In the genomic region with DNA sequence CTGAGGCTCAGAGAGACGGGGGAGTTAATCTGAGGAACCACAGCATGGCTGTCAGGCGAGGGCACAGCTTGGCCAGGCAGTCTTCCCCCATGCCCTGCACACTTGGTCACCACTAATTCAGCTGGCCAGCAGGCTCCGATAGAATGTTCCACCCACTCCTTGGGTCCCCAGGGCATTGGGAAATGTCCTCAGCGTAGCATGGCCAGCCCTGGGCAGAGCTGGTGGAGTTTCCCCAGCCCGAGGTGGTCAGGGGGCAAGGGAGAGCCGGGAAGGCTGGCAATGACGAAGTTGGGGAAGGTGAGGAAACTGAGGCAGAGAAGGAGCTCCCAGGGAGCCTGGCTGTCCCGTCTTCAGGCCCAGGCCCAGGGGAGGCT, we compare ENCODE assay signal across 21 cellular contexts. TPM values are rescaled to one million over a fixed set of nuclear protein-coding genes. Genes with fewer than 3 reads are reported as not detected.
DNase-seq lines count a peak whose midpoint lies in the region; ATAC-seq, FAIRE-seq and TF ChIP-seq lines count a peak whose summit lies in the region.
"Had no signal": no experiment of that assay in that cellular context is flagged by ENCODE, and none has a peak within 500 bp of the region (broad histone marks: within the 10 kb centered on the region; RNA-seq: fewer than 3 reads in every experiment).

No MANE protein-coding gene starts in this region.

- H2BK15ac ChIP-seq in IMR-90 (ENCODE audit: low read depth, low read length) = no peak overlapping the region

- H3K36me3 Mint-ChIP-seq in neural progenitor cell = no peaks in the 10 kb centered on the region
- H3K36me3 Mint-ChIP-seq: activated naive CD8-positive, alpha-beta T cell treated with anti-CD3 and anti-CD28 coated beads, Interleukin-2, amount 10 ng/mL, durations not matched to agents 7 days and 5 days had no signal

- peaks cover 4% of the 10 kb centered on the region for H3F3A ChIP-seq in neural progenitor cell (ENCODE audit: low read depth)

- H2BK20ac ChIP-seq in IMR-90 (ENCODE audit: low read depth, low read length) = no peak overlapping the region

- CTCF ChIA-PET in IMR-90 (lab: Yijun Ruan, JAX) = no interaction called here

- H3K9me3 ChIP-seq in IMR-90 (ENCODE audit: control insufficient read depth, insufficient read depth, low read length) (no peaks in the 10 kb centered on the region), neural progenitor cell (ENCODE audit: low read depth) (no peaks in the 10 kb centered on the region), thyroid gland (no peaks in the 10 kb centered on the region), MG63 (no peaks in the 10 kb centered on the region)

- no peak overlapping the region for H4K8ac ChIP-seq in IMR-90 (ENCODE audit: low read depth in 2 of 2, low read length in 2 of 2)

- H2AK9ac ChIP-seq in IMR-90 (replicated peaks; ENCODE audit: low read depth, low read length, poor library complexity) = no peak overlapping the region

- peaks cover 3% of the 10 kb centered on the region for H3K9me3 Mint-ChIP-seq in neural progenitor cell

- H3K14ac ChIP-seq in IMR-90 (replicated peaks; ENCODE audit: low read depth, low read length) = no peak overlapping the region

- peaks cover 12% of the 10 kb centered on the region for H3K27me3 Mint-ChIP-seq in neural progenitor cell (ENCODE audit: insufficient read depth, low read depth)

- no peak overlapping the region for H3K56ac ChIP-seq in IMR-90 (ENCODE audit: extremely low read depth, insufficient read depth, low read length)

- no peak overlapping the region for H2AK5ac ChIP-seq in IMR-90 (ENCODE audit: low read depth, low read length)

- H3K27ac ChIP-seq in IMR-90 (ENCODE audit: insufficient read depth, low read length) = no peak overlapping the region
- H3K27ac ChIP-seq in neural progenitor cell = no peak overlapping the region
- H3K27ac ChIP-seq in thyroid gland = peak overlapping the region in 2 of 3 donors; percentile 33 to 37
- H3K27ac ChIP-seq: C4-2B, hepatocyte had no signal

- no peak overlapping the region for H3K4me2 ChIP-seq in IMR-90 (ENCODE audit: low read depth, low read length)
- no peak overlapping the region for H3K4me2 ChIP-seq in neural progenitor cell
- H3K4me2 ChIP-seq: hepatocyte had no signal

- no TSS peak for BruUV-seq in IMR-90 (replicated peaks; lab: Mats Ljungman, UMichigan)

- peak overlapping the region; percentile 78 for H3K27ac Mint-ChIP-seq in neural progenitor cell
- H3K27ac Mint-ChIP-seq: activated naive CD8-positive, alpha-beta T cell treated with anti-CD3 and anti-CD28 coated beads, Interleukin-2, amount 10 ng/mL, durations not matched to agents 7 days and 5 days; T-helper 2 cell treated with Interferon-gamma antibody and Interleukin-4, amounts not matched to agents 5 μg/mL and 100 μg/mL, for 36 hours had no signal

- no peak for TF ChIP-seq CTCF in IMR-90 (conservative IDR thresholded peaks at IDR 0.05; ENCODE audit: low read depth, low read length)
- TF ChIP-seq CTCF in fibroblast of the aortic adventitia (IDR thresholded peaks at IDR 0.05; ENCODE audit: insufficient read depth, low read length) = no peak
- TF ChIP-seq CTCF in neural progenitor cell (IDR thresholded peaks at IDR 0.05) = no peak
- TF ChIP-seq CTCF in thyroid gland (IDR thresholded peaks at IDR 0.05) = no peak

- H3K18ac ChIP-seq in IMR-90 (ENCODE audit: low read depth, low read length) = no peak overlapping the region

- no peak overlapping the region for H4K5ac ChIP-seq in IMR-90 (ENCODE audit: low read depth, low read length)

- no peak overlapping the region for H3K4me3 Mint-ChIP-seq in neural progenitor cell
- H3K4me3 Mint-ChIP-seq: activated naive CD8-positive, alpha-beta T cell treated with anti-CD3 and anti-CD28 coated beads, Interleukin-2, amount 10 ng/mL, durations not matched to agents 7 days and 5 days; T-helper 2 cell treated with Interferon-gamma antibody and Interleukin-4, amounts not matched to agents 5 μg/mL and 100 μg/mL, for 36 hours had no signal

- no peak overlapping the region for H2BK120ac ChIP-seq in IMR-90 (ENCODE audit: low read depth, low read length)

- TF ChIP-seq RAD21 in IMR-90 (IDR thresholded peaks at IDR 0.05; ENCODE audit: low read length) = no peak

- no peaks in the 10 kb centered on the region for H3K79me2 ChIP-seq in neural progenitor cell (ENCODE audit: low read depth)
- H3K79me2 ChIP-seq: hepatocyte had no signal

- H3K27me3 ChIP-seq in IMR-90 (ENCODE audit: control insufficient read depth, insufficient read depth, low read length) (peaks cover 3% of the 10 kb centered on the region; the same call in 1 of the 2 replicates), neural progenitor cell (no peaks in the 10 kb centered on the region), thyroid gland (no peaks in the 10 kb centered on the region), MG63 (no peaks in the 10 kb centered on the region)
- H3K27me3 ChIP-seq: hepatocyte had no signal

- H3K4ac ChIP-seq in IMR-90 (ENCODE audit: low read depth, low read length) = no peak overlapping the region

- H3K9me1 ChIP-seq in IMR-90 (ENCODE audit: insufficient read depth, low read length) = 0 out of 2 replicates have a peak, but pooled peaks cover 4% of the 10 kb centered on the region

- H2AFZ ChIP-seq in IMR-90 (replicated peaks; ENCODE audit: low read length, poor library complexity) (peak overlapping the region; percentile 21), neural progenitor cell (replicated peaks) (no peak overlapping the region)
- H2AFZ ChIP-seq: hepatocyte had no signal

- peaks cover 2% of the 10 kb centered on the region for H3K4me1 ChIP-seq in IMR-90 (ENCODE audit: control insufficient read depth, insufficient read depth, low read length)
- peaks cover 4% of the 10 kb centered on the region for H3K4me1 ChIP-seq in neural progenitor cell
- peaks cover 3 to 36% of the 10 kb centered on the region in 2 donors for H3K4me1 ChIP-seq in thyroid gland

- in situ Hi-C loops in IMR-90 (cut with MboI; ENCODE audit: low sequenced_read_pairs) = no loop called here

- DNase-seq in IMR-90 (no peak), fibroblast of the aortic adventitia (ENCODE audit: low read depth) (peak; percentile 32), neural progenitor cell (ENCODE audit: low spot score) (no peak), thyroid gland (peak in 1 of 2 donors; percentile 24), GM12892 (ENCODE audit: insufficient read length) (no peak), NCI-H526 (lab: John Stamatoyannopoulos, UW) (no peak), MG63 (no peak), head of caudate nucleus (no peak)
- DNase-seq: activated naive CD8-positive, alpha-beta T cell treated with anti-CD3 and anti-CD28 coated beads, Interleukin-2, amount 10 ng/mL, durations not matched to agents 7 days and 5 days; activated T-cell treated with anti-CD3 and anti-CD28 coated beads for 4 hours; DMS79; KBM-7; NCI-H1436; NCI-H226; stimulated activated CD4-positive, alpha-beta T cell treated with anti-CD3 and anti-CD28 coated beads, Interleukin-2, amount 100 ng/mL, for 48 hours; stimulated activated CD8-positive, alpha-beta memory T cell treated with anti-CD3 and anti-CD28 coated beads, Interleukin-4, amount 100 ng/mL, for 48 hours had no signal

- peaks cover 20% of the 10 kb centered on the region for H3K4me1 Mint-ChIP-seq in neural progenitor cell

- WGBS in IMR-90 (ENCODE audit: extremely low coverage in 2 of 2, insufficient read length in 1 of 2), 2 experiments = 82% methylated on average over 4 of the region's 8 CpGs; no CpG with 5 or more reads in 1 of the 2 experiments
- 62 to 65% methylated on average over 8 of the region's 8 CpGs for WGBS in thyroid gland, 2 donors

- TF ChIP-seq POLR2A in IMR-90 (IDR thresholded peaks at IDR 0.05; ENCODE audit: low read depth, low read length) = no peak
- TF ChIP-seq POLR2A in thyroid gland (IDR thresholded peaks at IDR 0.05) = no peak
- no peak for TF ChIP-seq POLR2A in GM12892 (IDR thresholded peaks at IDR 0.05; ENCODE audit: low read depth, low read length)

- H3K9ac ChIP-seq in IMR-90 (ENCODE audit: low read depth, low read length) (no peak overlapping the region), neural progenitor cell (no peak overlapping the region)

- no peak for FAIRE-seq in GM12892 (lab: Jason Lieb, UNC)

- intact Hi-C loops in IMR-90 (cut with micrococcal nuclease) (no loop called here), thyroid gland (cut with DNase I) (no loop called here), head of caudate nucleus (cut with DNase I) (no loop called here)

- dilution Hi-C loops in IMR-90 (cut with HindIII; ENCODE audit: low sequenced_read_pairs, unreplicated experiment) = no loop called here

- H2BK5ac ChIP-seq in IMR-90 (ENCODE audit: low read depth, low read length, poor library complexity, severe bottlenecking) = no peak overlapping the region

- no peak; the same call in 1 of the 2 replicates for ATAC-seq in IMR-90 (ENCODE audit: low read depth)
- ATAC-seq: HCT116 had no signal

- no peak overlapping the region for H3K23ac ChIP-seq in IMR-90 (ENCODE audit: low read depth, low read length)

- H3K36me3 ChIP-seq in IMR-90 (ENCODE audit: control insufficient read depth, insufficient read depth, low read length) (no peaks in the 10 kb centered on the region), neural progenitor cell (no peaks in the 10 kb centered on the region), thyroid gland (no peaks in the 10 kb centered on the region), MG63 (no peaks in the 10 kb centered on the region)

- H4K91ac ChIP-seq in IMR-90 (ENCODE audit: insufficient read depth, low read depth, low read length) = no peak overlapping the region

- H4K20me1 ChIP-seq in IMR-90 (ENCODE audit: insufficient read depth, low read length) = no peaks in the 10 kb centered on the region
- no peaks in the 10 kb centered on the region for H4K20me1 ChIP-seq in neural progenitor cell (ENCODE audit: low read depth)

- H3K79me1 ChIP-seq in IMR-90 (ENCODE audit: low read depth in 1 of 2, low read length in 2 of 2) = no peaks in the 10 kb centered on the region

- H3K4me3 ChIP-seq in IMR-90 (ENCODE audit: insufficient read depth, low read depth, low read length) (no peak overlapping the region), fibroblast of the aortic adventitia (ENCODE audit: low read depth, low read length) (no peak overlapping the region), neural progenitor cell (no peak overlapping the region), thyroid gland (replicated peaks in 1 of 3) (no peak overlapping the region), MG63 (no peak overlapping the region)
- H3K4me3 ChIP-seq: hepatocyte had no signal

- POLR2A ChIA-PET in IMR-90 (lab: Charles Lee; ENCODE audit: unreplicated experiment) = no interaction called here

RNA-seq across cellular contexts. Expression of a gene that starts 12.1 kb away (rescaled TPM):
- total RNA-seq in IMR-90 (2012; rRNA removed) (not detected in 2 replicates), fibroblast of the aortic adventitia (ENCODE audit: low replicate concordance) (not detected in 2 replicates), neural progenitor cell (ENCODE audit: low replicate concordance) (not detected in 2 replicates), thyroid gland (not detected)
- polyA plus RNA-seq in IMR-90 (2012; rRNA removed) = not detected in 2 replicates
- not detected in 2 replicates for polyA plus RNA-seq in IMR-90 (2012; cell fraction: cytosol; rRNA removed)
- not detected in 2 replicates for polyA plus RNA-seq in IMR-90 (2012; cell fraction: nucleus; rRNA removed; ENCODE audit: low replicate concordance)
- polyA plus RNA-seq in GM12892 (2012; ENCODE audit: missing spikeins) = not detected
- total RNA-seq in MG63 (2014; rRNA removed; shearing (Covaris generic); ENCODE audit: low replicate concordance) = not detected in 2 replicates
- total RNA-seq: activated naive CD8-positive, alpha-beta T cell treated with anti-CD3 and anti-CD28 coated beads, Interleukin-2, amount 10 ng/mL, durations not matched to agents 7 days and 5 days; hepatocyte; urinary bladder had no signal
- polyA plus RNA-seq: hepatocyte, urinary bladder had no signal

RNA-seq across cellular contexts. Expression of a gene that starts 31.3 kb away (rescaled TPM):
- total RNA-seq in IMR-90 (2012; rRNA removed) (1.4 and 1.8 TPM in 2 replicates), fibroblast of the aortic adventitia (ENCODE audit: low replicate concordance) (0.72 and 2.3 TPM in 2 replicates), neural progenitor cell (ENCODE audit: low replicate concordance) (58.0 and 177 TPM in 2 replicates), thyroid gland (1 to 10 TPM; 3.8 to 6.1 (median 4.8) TPM)
- 5.1 and 5.3 TPM in 2 replicates for polyA plus RNA-seq in IMR-90 (2012; rRNA removed)
- polyA plus RNA-seq in IMR-90 (2012; cell fraction: cytosol; rRNA removed) = 3.8 and 5.3 TPM in 2 replicates
- 11.2 and 22.5 TPM in 2 replicates for polyA plus RNA-seq in IMR-90 (2012; cell fraction: nucleus; rRNA removed; ENCODE audit: low replicate concordance)
- 0.17 TPM for polyA plus RNA-seq in GM12892 (2012; ENCODE audit: missing spikeins)
- 2.9 and 6.0 TPM in 2 replicates for total RNA-seq in MG63 (2014; rRNA removed; shearing (Covaris generic); ENCODE audit: low replicate concordance)

Comparison
In these comparisons a context has a peak if more than half of its experiments do, and no peak if none do; other contexts are left out.
1. H3K27ac ChIP-seq: peak in thyroid gland (2 of 3); none in IMR-90 (single experiment) and neural progenitor cell (single experiment).